In genomic region chr5:133907075-133907474, GRCh38 we compare ENCODE assay signal across 18 cellular contexts.
DNase-seq lines count a peak whose midpoint lies in the region; ATAC-seq and TF ChIP-seq lines count a peak whose summit lies in the region.
"Had no signal": no experiment of that assay in that cellular context is flagged by ENCODE, and none has a peak within 500 bp of the region (broad histone marks: within the 10 kb centered on the region; RNA-seq: fewer than 3 reads in every experiment).

No MANE protein-coding gene starts in this region.

- H3K27me3 ChIP-seq in sigmoid colon, result no peaks in the 10 kb centered on the region
- H3K27me3 ChIP-seq: tibial nerve had no signal

- no peak for TF ChIP-seq CTCF in sigmoid colon (IDR thresholded peaks at IDR 0.05)

- DNase-seq in DMS153 (lab: John Stamatoyannopoulos, UW) (peak; percentile 0), DMS153 treated with DMSO at 0.1 percent for 48 hours (lab: John Stamatoyannopoulos, UW; ENCODE audit: unreplicated experiment) (no peak), NCI-H345 (lab: John Stamatoyannopoulos, UW) (peak; percentile 50), cerebellum (ENCODE audit: low spot score) (peak; percentile 83), sigmoid colon (peak; percentile 73)
- no peak for DNase-seq in activated CD8-positive, alpha-beta T cell treated with anti-CD3 and anti-CD28 coated beads, Interleukin-2, amount 10 ng/mL, durations not matched to agents 7 days and 5 days
- DNase-seq in activated CD4-positive, alpha-beta T cell treated with anti-CD3 and anti-CD28 coated beads for 36 hours, result no peak
- DNase-seq: activated CD4-positive, alpha-beta T cell treated with anti-CD3 and anti-CD28 coated beads, Interleukin-2, amount 50 U/mL, for 4 hours; activated naive CD8-positive, alpha-beta T cell treated with anti-CD3 and anti-CD28 coated beads, Interleukin-2, amount 10 ng/mL, durations not matched to agents 7 days and 5 days; activated T-cell treated with anti-CD3 and anti-CD28 coated beads, Interleukin-2, amount 50 U/mL, for 4 hours; effector memory CD4-positive, alpha-beta T cell; IMR-90; NCI-H510A treated with DMSO at 0.1 percent for 48 hours had no signal

- H3K27ac ChIP-seq in sigmoid colon, result no peak overlapping the region
- H3K27ac ChIP-seq: 22Rv1, C4-2B, skin epidermis, tibial nerve had no signal

- H3K27ac Mint-ChIP-seq in activated CD8-positive, alpha-beta T cell treated with anti-CD3 and anti-CD28 coated beads, Interleukin-2, amount 10 ng/mL, durations not matched to agents 7 days and 5 days, result no peak overlapping the region
- H3K27ac Mint-ChIP-seq in activated CD4-positive, alpha-beta T cell treated with anti-CD3 and anti-CD28 coated beads for 36 hours, result no peak overlapping the region
- H3K27ac Mint-ChIP-seq: activated naive CD8-positive, alpha-beta T cell treated with anti-CD3 and anti-CD28 coated beads, Interleukin-2, amount 10 ng/mL, durations not matched to agents 7 days and 5 days had no signal

- no peak for TF ChIP-seq POLR2A in sigmoid colon (IDR thresholded peaks at IDR 0.05)

- no peak for ATAC-seq in activated CD8-positive, alpha-beta T cell treated with anti-CD3 and anti-CD28 coated beads, Interleukin-2, amount 10 ng/mL, durations not matched to agents 7 days and 5 days
- ATAC-seq in activated CD4-positive, alpha-beta T cell treated with anti-CD3 and anti-CD28 coated beads for 36 hours, result no peak
- ATAC-seq in GM21619 (IDR thresholded peaks at IDR 0.05; ENCODE audit: unreplicated experiment), result no peak
- ATAC-seq: activated T-cell treated with anti-CD3 and anti-CD28 coated beads, Interleukin-2, amount 50 U/mL, for 4 hours had no signal

- CTCF ChIA-PET in activated CD8-positive, alpha-beta T cell treated with anti-CD3 and anti-CD28 coated beads, Interleukin-2, amount 10 ng/mL, durations not matched to agents 7 days and 5 days (lab: Charles Lee), result interaction anchor here (1.2 kb wide), 1 partner anchor 10 kb away, joined by 3 read pairs; no protein-coding TSS in a partner anchor
- CTCF ChIA-PET in activated CD4-positive, alpha-beta T cell treated with anti-CD3 and anti-CD28 coated beads for 36 hours (lab: Charles Lee), result interaction anchor here (0.5 to 1.8 kb wide), 2 partner anchors 13 to 323 kb away, joined by 3 to 6 read pairs; no protein-coding TSS in a partner anchor

- H3K4me1 Mint-ChIP-seq in activated CD8-positive, alpha-beta T cell treated with anti-CD3 and anti-CD28 coated beads, Interleukin-2, amount 10 ng/mL, durations not matched to agents 7 days and 5 days (ENCODE audit: low read depth), result no peaks in the 10 kb centered on the region
- no peaks in the 10 kb centered on the region for H3K4me1 Mint-ChIP-seq in activated CD4-positive, alpha-beta T cell treated with anti-CD3 and anti-CD28 coated beads for 36 hours
- H3K4me1 Mint-ChIP-seq: activated naive CD8-positive, alpha-beta T cell treated with anti-CD3 and anti-CD28 coated beads, Interleukin-2, amount 10 ng/mL, durations not matched to agents 7 days and 5 days had no signal

- H3K27me3 Mint-ChIP-seq in activated CD8-positive, alpha-beta T cell treated with anti-CD3 and anti-CD28 coated beads, Interleukin-2, amount 10 ng/mL, durations not matched to agents 7 days and 5 days (ENCODE audit: low read depth), result no peaks in the 10 kb centered on the region
- no peaks in the 10 kb centered on the region for H3K27me3 Mint-ChIP-seq in activated CD4-positive, alpha-beta T cell treated with anti-CD3 and anti-CD28 coated beads for 36 hours
- H3K27me3 Mint-ChIP-seq: activated naive CD8-positive, alpha-beta T cell treated with anti-CD3 and anti-CD28 coated beads, Interleukin-2, amount 10 ng/mL, durations not matched to agents 7 days and 5 days had no signal

- peaks cover 0 to 15% (median 4%) of the 10 kb centered on the region in 4 donors for H3K4me1 ChIP-seq in sigmoid colon
- H3K4me1 ChIP-seq: tibial nerve had no signal

- no peak overlapping the region for H3K4me3 ChIP-seq in sigmoid colon
- H3K4me3 ChIP-seq: skin epidermis, tibial nerve had no signal

- POLR2A ChIA-PET in activated CD8-positive, alpha-beta T cell treated with anti-CD3 and anti-CD28 coated beads, Interleukin-2, amount 10 ng/mL, durations not matched to agents 7 days and 5 days (lab: Charles Lee), result no interaction called here
- POLR2A ChIA-PET in activated CD4-positive, alpha-beta T cell treated with anti-CD3 and anti-CD28 coated beads for 36 hours (lab: Charles Lee), result no interaction called here

- no peaks in the 10 kb centered on the region for H3K9me3 Mint-ChIP-seq in activated CD8-positive, alpha-beta T cell treated with anti-CD3 and anti-CD28 coated beads, Interleukin-2, amount 10 ng/mL, durations not matched to agents 7 days and 5 days (ENCODE audit: insufficient read depth)
- H3K9me3 Mint-ChIP-seq in activated CD4-positive, alpha-beta T cell treated with anti-CD3 and anti-CD28 coated beads for 36 hours (ENCODE audit: low read depth), result no peaks in the 10 kb centered on the region
- H3K9me3 Mint-ChIP-seq: activated naive CD8-positive, alpha-beta T cell treated with anti-CD3 and anti-CD28 coated beads, Interleukin-2, amount 10 ng/mL, durations not matched to agents 7 days and 5 days; activated T-cell treated with anti-CD3 and anti-CD28 coated beads, Interleukin-2, amount 50 U/mL, for 4 hours had no signal

- H3K36me3 ChIP-seq in sigmoid colon, result no peaks in the 10 kb centered on the region
- H3K36me3 ChIP-seq: tibial nerve had no signal

- TF ChIP-seq EP300 in sigmoid colon (IDR thresholded peaks at IDR 0.05), result no peak

- 75 to 81% methylated on average over 9 of the region's 9 CpGs for WGBS in sigmoid colon, 2 donors

- intact Hi-C loops in sigmoid colon (cut with DNase I), result no loop called here
- intact Hi-C loops in activated CD4-positive, alpha-beta T cell treated with anti-CD3 and anti-CD28 coated beads for 36 hours (cut with DNase I, micrococcal nuclease), result no loop called here

- no peaks in the 10 kb centered on the region for H3K36me3 Mint-ChIP-seq in activated CD8-positive, alpha-beta T cell treated with anti-CD3 and anti-CD28 coated beads, Interleukin-2, amount 10 ng/mL, durations not matched to agents 7 days and 5 days (ENCODE audit: low read depth)
- no peaks in the 10 kb centered on the region for H3K36me3 Mint-ChIP-seq in activated CD4-positive, alpha-beta T cell treated with anti-CD3 and anti-CD28 coated beads for 36 hours (ENCODE audit: low read depth)
- H3K36me3 Mint-ChIP-seq: activated naive CD8-positive, alpha-beta T cell treated with anti-CD3 and anti-CD28 coated beads, Interleukin-2, amount 10 ng/mL, durations not matched to agents 7 days and 5 days had no signal

- no peaks in the 10 kb centered on the region for H3K9me3 ChIP-seq in sigmoid colon
- H3K9me3 ChIP-seq: tibial nerve had no signal

- no peak overlapping the region for H3K4me3 Mint-ChIP-seq in activated CD8-positive, alpha-beta T cell treated with anti-CD3 and anti-CD28 coated beads, Interleukin-2, amount 10 ng/mL, durations not matched to agents 7 days and 5 days
- H3K4me3 Mint-ChIP-seq in activated CD4-positive, alpha-beta T cell treated with anti-CD3 and anti-CD28 coated beads for 36 hours, result no peak overlapping the region
- H3K4me3 Mint-ChIP-seq: activated naive CD8-positive, alpha-beta T cell treated with anti-CD3 and anti-CD28 coated beads, Interleukin-2, amount 10 ng/mL, durations not matched to agents 7 days and 5 days; activated T-cell treated with anti-CD3 and anti-CD28 coated beads, Interleukin-2, amount 50 U/mL, for 4 hours had no signal

Comparison
In these comparisons a context has a peak if more than half of its experiments do, and no peak if none do; other contexts are left out.
1. DNase-seq: peak in DMS153 (single experiment), NCI-H345 (single experiment), cerebellum (single experiment) and sigmoid colon (single experiment); none in DMS153 treated with DMSO at 0.1 percent for 48 hours (single experiment), activated CD8-positive, alpha-beta T cell treated with anti-CD3 and anti-CD28 coated beads, Interleukin-2, amount 10 ng/mL, durations not matched to agents 7 days and 5 days (single experiment) and activated CD4-positive, alpha-beta T cell treated with anti-CD3 and anti-CD28 coated beads for 36 hours (single experiment).